Comparison of ENCODE assay signal across 15 cellular contexts in genomic region chr6:117534974-117535373, GRCh38.
"Had no signal": no experiment of that assay in that cellular context is flagged by ENCODE, and none has a peak within 500 bp of the region (broad histone marks: within the 10 kb centered on the region; RNA-seq: fewer than 3 reads in every experiment).

No MANE protein-coding gene starts in this region.

- H3K9me3 ChIP-seq: sigmoid colon, thoracic aorta had no signal

- H3K4me1 Mint-ChIP-seq: stimulated activated naive CD8-positive, alpha-beta T cell treated with anti-CD3 and anti-CD28 coated beads, Interleukin-15, amount 100 ng/mL, for 72 hours; T-cell had no signal

- H3K9me3 Mint-ChIP-seq: activated naive CD8-positive, alpha-beta T cell treated with anti-CD3 and anti-CD28 coated beads, Interleukin-2, amount 10 ng/mL, durations not matched to agents 7 days and 5 days; immature natural killer cell; mesothelial cell of epicardium; stimulated activated naive CD8-positive, alpha-beta T cell treated with anti-CD3 and anti-CD28 coated beads, Interleukin-15, amount 100 ng/mL, for 72 hours; T-cell had no signal

- DNase-seq: activated CD4-positive, alpha-beta T cell treated with anti-CD3 and anti-CD28 coated beads for 1 hour; activated CD4-positive, alpha-beta T cell treated with anti-CD3 and anti-CD28 coated beads, Interleukin-2, amount 50 U/mL, for 48 hours; activated naive CD8-positive, alpha-beta T cell treated with anti-CD3 and anti-CD28 coated beads, Interleukin-2, amount 10 ng/mL, durations not matched to agents 7 days and 5 days; activated T-cell treated with anti-CD3 and anti-CD28 coated beads, Interleukin-2, amount 50 U/mL, for 48 hours; effector CD8-positive, alpha-beta T cell; immature natural killer cell; posterior cingulate gyrus; sigmoid colon; stimulated activated CD4-positive, alpha-beta T cell treated with anti-CD3 and anti-CD28 coated beads, Interleukin-4, amount 100 ng/mL, for 24 hours; stimulated activated naive CD8-positive, alpha-beta T cell treated with anti-CD3 and anti-CD28 coated beads, Interleukin-15, amount 100 ng/mL, for 72 hours; T-cell; T1000 had no signal

- H3K36me3 ChIP-seq: sigmoid colon, thoracic aorta had no signal

- H3K27ac Mint-ChIP-seq: activated naive CD8-positive, alpha-beta T cell treated with anti-CD3 and anti-CD28 coated beads, Interleukin-2, amount 10 ng/mL, durations not matched to agents 7 days and 5 days; immature natural killer cell; stimulated activated naive CD8-positive, alpha-beta T cell treated with anti-CD3 and anti-CD28 coated beads, Interleukin-15, amount 100 ng/mL, for 72 hours; T-cell had no signal

- ATAC-seq: stimulated activated naive CD8-positive, alpha-beta T cell treated with anti-CD3 and anti-CD28 coated beads, Interleukin-15, amount 100 ng/mL, for 72 hours; T-cell had no signal

- H3K4me1 ChIP-seq: sigmoid colon had no signal

- H3K27me3 ChIP-seq: sigmoid colon had no signal

- H3K36me3 Mint-ChIP-seq: T-cell had no signal

- H3K4me3 Mint-ChIP-seq: activated naive CD8-positive, alpha-beta T cell treated with anti-CD3 and anti-CD28 coated beads, Interleukin-2, amount 10 ng/mL, durations not matched to agents 7 days and 5 days; immature natural killer cell; mesothelial cell of epicardium; stimulated activated naive CD8-positive, alpha-beta T cell treated with anti-CD3 and anti-CD28 coated beads, Interleukin-15, amount 100 ng/mL, for 72 hours; T-cell had no signal

- H3K27ac ChIP-seq: coronary artery, thoracic aorta had no signal

- H3K4me3 ChIP-seq: coronary artery, sigmoid colon, thoracic aorta had no signal

- H3K27me3 Mint-ChIP-seq: activated naive CD8-positive, alpha-beta T cell treated with anti-CD3 and anti-CD28 coated beads, Interleukin-2, amount 10 ng/mL, durations not matched to agents 7 days and 5 days; stimulated activated naive CD8-positive, alpha-beta T cell treated with anti-CD3 and anti-CD28 coated beads, Interleukin-15, amount 100 ng/mL, for 72 hours had no signal
